In the genomic region with DNA sequence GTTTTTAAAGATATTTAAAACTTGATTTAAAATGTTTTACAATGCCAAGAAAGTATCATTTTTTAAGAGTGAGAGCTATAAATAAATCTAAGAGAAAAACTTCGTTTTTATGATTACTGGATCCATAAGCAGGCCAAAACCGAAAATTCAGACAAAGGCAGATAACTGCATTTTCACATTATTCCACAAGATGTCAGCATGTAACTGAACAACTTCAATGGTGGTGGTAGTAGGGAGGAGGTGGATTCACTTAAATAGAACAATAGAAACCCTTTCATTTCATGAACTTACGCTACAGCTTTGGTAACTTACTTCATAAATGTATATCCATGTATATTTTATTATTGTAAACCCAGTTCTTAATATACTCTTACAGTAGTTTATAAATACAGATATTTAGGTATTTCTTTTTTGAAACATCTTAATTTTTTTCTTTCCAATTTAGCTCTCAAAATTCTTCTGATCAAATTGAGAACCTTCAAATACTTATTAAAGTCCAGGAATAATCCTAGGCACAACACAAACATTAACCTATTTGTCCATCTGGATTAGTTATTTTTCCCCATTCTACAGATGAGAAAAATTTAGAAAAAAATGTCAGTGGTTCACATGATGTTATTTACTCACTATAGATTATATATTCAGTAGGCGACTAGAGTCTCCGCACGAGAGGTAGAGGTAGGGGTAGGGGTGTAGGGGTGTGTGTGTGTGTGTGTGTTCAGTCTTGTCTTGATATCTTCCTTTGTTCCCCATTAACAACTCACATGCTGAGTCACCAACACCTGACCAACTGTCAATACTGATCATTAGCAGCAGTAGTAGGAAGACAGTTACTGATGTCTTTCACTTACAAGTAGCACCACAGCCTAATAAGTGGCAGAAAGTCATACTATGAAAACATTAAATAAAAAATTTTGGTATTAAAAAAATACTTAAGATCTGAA, we compare ENCODE assay signal across 9 cellular contexts.
A peak's percentile ranks its signal among the peaks of the same experiment; 100 is the strongest.
DNase-seq lines count a peak whose midpoint lies in the region; ATAC-seq and TF ChIP-seq lines count a peak whose summit lies in the region.
"Had no signal": no experiment of that assay in that cellular context is flagged by ENCODE, and none has a peak within 500 bp of the region (broad histone marks: within the 10 kb centered on the region; RNA-seq: fewer than 3 reads in every experiment).

No MANE protein-coding gene starts in this region.

- intact Hi-C loops in left colon (cut with DNase I, micrococcal nuclease) (loop anchor here (5.0 to 10.0 kb wide), 2 partner anchors 134 to 146 kb away; no protein-coding TSS in a partner anchor), tibial artery (cut with DNase I; ENCODE audit: low total_unique reads) (loop anchor here (10.0 kb wide), 1 partner anchor 416 kb away; a partner anchor contains a TSS)

- no peaks in the 10 kb centered on the region for H3F3A ChIP-seq in OCI-LY1 (ENCODE audit: insufficient read depth, low read length)

- H3K9me3 Mint-ChIP-seq in central memory CD8-positive, alpha-beta T cell, result no peaks in the 10 kb centered on the region

- TF ChIP-seq CTCF in OCI-LY1 (IDR thresholded peaks at IDR 0.05; ENCODE audit: low read length) (peak; percentile 72), tibial artery (IDR thresholded peaks at IDR 0.05) (peak; percentile 81 to 84)

- H3K4me3 Mint-ChIP-seq in central memory CD8-positive, alpha-beta T cell, result no peak overlapping the region
- H3K4me3 Mint-ChIP-seq: activated naive CD8-positive, alpha-beta T cell had no signal

- peak; percentile 52 for ATAC-seq in GM21619 (IDR thresholded peaks at IDR 0.05; ENCODE audit: unreplicated experiment)
- peak; percentile 72 for ATAC-seq in central memory CD8-positive, alpha-beta T cell (replicated peaks; ENCODE audit: extremely low read depth, poor library complexity, severe bottlenecking)
- ATAC-seq in left colon, result peak; percentile 79

- H3K4me1 ChIP-seq in OCI-LY1 (ENCODE audit: insufficient read depth, low read length, severe bottlenecking) (peaks cover 8% of the 10 kb centered on the region), tibial artery (no peaks in the 10 kb centered on the region)

- no peaks in the 10 kb centered on the region for H4K20me1 ChIP-seq in OCI-LY1 (ENCODE audit: insufficient read depth, low read length)

- H3K27me3 ChIP-seq in OCI-LY1 (ENCODE audit: insufficient read depth, low read length), result no peaks in the 10 kb centered on the region
- no peaks in the 10 kb centered on the region for H3K27me3 ChIP-seq in tibial artery

- H3K9me3 ChIP-seq in OCI-LY1 (ENCODE audit: low read length) (no peaks in the 10 kb centered on the region), tibial artery (no peaks in the 10 kb centered on the region)

- no peak overlapping the region for H2AFZ ChIP-seq in OCI-LY1 (ENCODE audit: low read length)

- H3K27ac Mint-ChIP-seq in central memory CD8-positive, alpha-beta T cell (ENCODE audit: low read depth), result no peak overlapping the region
- H3K27ac Mint-ChIP-seq: activated naive CD8-positive, alpha-beta T cell had no signal

- H3K79me2 ChIP-seq in OCI-LY1 (ENCODE audit: insufficient read depth, low read length), result no peaks in the 10 kb centered on the region

- H3K4me1 Mint-ChIP-seq in central memory CD8-positive, alpha-beta T cell, result no peaks in the 10 kb centered on the region

- no peak overlapping the region for H3K9ac ChIP-seq in OCI-LY1 (ENCODE audit: low read length)

- no peaks in the 10 kb centered on the region for H3K27me3 Mint-ChIP-seq in central memory CD8-positive, alpha-beta T cell
- H3K27me3 Mint-ChIP-seq: activated naive CD8-positive, alpha-beta T cell had no signal

- DNase-seq in GF-D8 (lab: John Stamatoyannopoulos, UW) (peak; percentile 27), left colon (no peak), tibial artery (no peak)
- peak; percentile 76 for DNase-seq in Jurkat, Clone E6-1 (ENCODE audit: low read depth, low spot score)
- DNase-seq in central memory CD8-positive, alpha-beta T cell (ENCODE audit: low spot score in 2 of 2), result peak in 1 of 2 donors; percentile 34
- no peak for DNase-seq in activated CD4-positive, alpha-beta T cell treated with anti-CD3 and anti-CD28 coated beads, Interleukin-2, amount 50 U/mL, for 48 hours

- no peak overlapping the region for H3K4me2 ChIP-seq in OCI-LY1 (ENCODE audit: low read length)

- H3K27ac ChIP-seq in OCI-LY1 (ENCODE audit: low read depth, low read length, poor library complexity, severe bottlenecking) (no peak overlapping the region), tibial artery (no peak overlapping the region)

- no peaks in the 10 kb centered on the region for H3K9me2 ChIP-seq in OCI-LY1 (ENCODE audit: low read depth, low read length)

- peaks cover 2% of the 10 kb centered on the region for H3K36me3 Mint-ChIP-seq in central memory CD8-positive, alpha-beta T cell (ENCODE audit: insufficient read depth)
- H3K36me3 Mint-ChIP-seq: activated naive CD8-positive, alpha-beta T cell had no signal

- no peaks in the 10 kb centered on the region for H3K36me3 ChIP-seq in OCI-LY1 (ENCODE audit: insufficient read depth, low read length)
- H3K36me3 ChIP-seq in tibial artery, result no peaks in the 10 kb centered on the region

- H3K4me3 ChIP-seq in Jurkat, Clone E6-1 (ENCODE audit: low read length), result no peak overlapping the region
- H3K4me3 ChIP-seq in OCI-LY1 (ENCODE audit: low read depth, low read length, poor library complexity, severe bottlenecking) (no peak overlapping the region), tibial artery (no peak overlapping the region)

Comparison
In these comparisons a context has a peak if more than half of its experiments do, and no peak if none do; other contexts are left out.
1. DNase-seq: peak in GF-D8 (single experiment) and Jurkat, Clone E6-1 (single experiment); none in left colon (0 of 2), tibial artery (0 of 2) and activated CD4-positive, alpha-beta T cell treated with anti-CD3 and anti-CD28 coated beads, Interleukin-2, amount 50 U/mL, for 48 hours (0 of 2).
2. Peak in every context shown above with its lines, with median percentiles within 50 percentile points of each other: ATAC-seq.